9 cellular contexts compared by ENCODE assay signal in the genomic region with DNA sequence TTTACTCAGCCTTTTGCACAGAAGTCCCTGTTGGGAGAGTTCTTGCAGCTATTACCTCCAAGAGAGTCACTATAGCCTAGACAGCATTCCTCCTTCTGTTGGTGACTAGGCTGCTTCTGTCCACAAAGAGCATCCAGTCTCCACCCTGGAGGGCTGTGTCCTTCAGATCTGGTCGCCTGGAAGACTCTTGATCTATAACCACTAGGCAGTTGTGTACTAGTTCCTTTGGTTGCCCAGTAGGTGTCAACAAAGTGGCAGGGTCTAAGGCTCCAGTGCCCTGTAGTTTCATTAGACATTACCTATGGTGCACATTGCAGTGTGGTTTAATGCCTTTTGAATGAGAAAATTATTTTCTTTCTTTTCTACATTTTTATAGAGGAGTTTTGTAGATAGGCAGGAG. TPM values are rescaled to one million over a fixed set of nuclear protein-coding genes. Genes with fewer than 3 reads are reported as not detected.
DNase-seq lines count a peak whose midpoint lies in the region; ATAC-seq and TF ChIP-seq lines count a peak whose summit lies in the region.
"Had no signal": no experiment of that assay in that cellular context is flagged by ENCODE, and none has a peak within 500 bp of the region (broad histone marks: within the 10 kb centered on the region; RNA-seq: fewer than 3 reads in every experiment).

No MANE protein-coding gene starts in this region.

- H3K27me3 ChIP-seq in mammary epithelial cell (ENCODE audit: insufficient read depth, low read length), result no peaks in the 10 kb centered on the region
- no peaks in the 10 kb centered on the region for H3K27me3 ChIP-seq in CD4-positive, alpha-beta T cell (ENCODE audit: control insufficient read depth, insufficient read depth, low read length)

- H3K9me3 Mint-ChIP-seq in CD4-positive, alpha-beta T cell, result no peaks in the 10 kb centered on the region
- H3K9me3 Mint-ChIP-seq: naive B cell had no signal

- no peak overlapping the region for H3K9ac ChIP-seq in mammary epithelial cell (ENCODE audit: insufficient read depth, low read length)

- dilution Hi-C loops in mammary epithelial cell (cut with HindIII; ENCODE audit: low sequenced_read_pairs), result no loop called here

- H3K4me1 ChIP-seq in mammary epithelial cell (ENCODE audit: insufficient read depth, low read length), result peaks cover 12% of the 10 kb centered on the region
- H3K4me1 ChIP-seq in mucosa of descending colon (ENCODE audit: low read depth), result no peaks in the 10 kb centered on the region

- H3K4me3 Mint-ChIP-seq in CD4-positive, alpha-beta T cell, result no peak overlapping the region
- H3K4me3 Mint-ChIP-seq in T-helper 17 cell, result no peak overlapping the region
- H3K4me3 Mint-ChIP-seq: naive B cell had no signal

- in situ Hi-C loops in mammary epithelial cell (cut with MboI; ENCODE audit: low sequenced_read_pairs in 2 of 2), result loop anchor here in 1 of 2 donors (10.0 kb wide), 1 partner anchor 270 kb away; no protein-coding TSS in a partner anchor

- no peak overlapping the region for H3K27ac ChIP-seq in mammary epithelial cell (ENCODE audit: insufficient read depth, low read depth, low read length)
- no peak overlapping the region for H3K27ac ChIP-seq in CD4-positive, alpha-beta T cell (ENCODE audit: low read depth, low read length)

- BruUV-seq in mammary epithelial cell (replicated peaks; lab: Mats Ljungman, UMichigan), result no TSS peak

- no peaks in the 10 kb centered on the region for H3K4me1 Mint-ChIP-seq in CD4-positive, alpha-beta T cell (ENCODE audit: low read depth)
- peaks cover 2% of the 10 kb centered on the region for H3K4me1 Mint-ChIP-seq in T-helper 17 cell
- H3K4me1 Mint-ChIP-seq: naive B cell had no signal

- no peaks in the 10 kb centered on the region for H3K36me3 ChIP-seq in mammary epithelial cell (ENCODE audit: insufficient read depth, low read length)
- no peaks in the 10 kb centered on the region for H3K36me3 ChIP-seq in mucosa of descending colon (ENCODE audit: low read depth)

- H3K79me2 ChIP-seq in mammary epithelial cell (ENCODE audit: insufficient read depth, low read length), result no peaks in the 10 kb centered on the region

- H3K27ac Mint-ChIP-seq in CD4-positive, alpha-beta T cell, result no peak overlapping the region
- no peak overlapping the region for H3K27ac Mint-ChIP-seq in T-helper 17 cell
- H3K27ac Mint-ChIP-seq: naive B cell had no signal

- TF ChIP-seq CTCF in mammary epithelial cell (conservative IDR thresholded peaks at IDR 0.05 in 1 of 2, IDR thresholded peaks at IDR 0.05 in 1 of 2; ENCODE audit: extremely low read depth in 1 of 2, insufficient read depth in 1 of 2, low read depth in 1 of 2, low read length in 2 of 2) (peak; percentile 16 to 43), mucosa of descending colon (IDR thresholded peaks at IDR 0.05) (no peak)
- TF ChIP-seq CTCF in CD4-positive, alpha-beta T cell (IDR thresholded peaks at IDR 0.05), result no peak

- H4K20me1 ChIP-seq in mammary epithelial cell (ENCODE audit: insufficient read depth, low read length), result no peaks in the 10 kb centered on the region

- ATAC-seq in mucosa of descending colon, result peak; percentile 80
- no peak for ATAC-seq in HG02840 (IDR thresholded peaks at IDR 0.05; ENCODE audit: low FRiP score, unreplicated experiment)
- ATAC-seq in CD4-positive, alpha-beta T cell (ENCODE audit: poor library complexity), result no peak
- ATAC-seq in T-helper 17 cell, result no peak

- H3K9me3 ChIP-seq in mammary epithelial cell (replicated peaks; ENCODE audit: insufficient read depth, low read length) (no peaks in the 10 kb centered on the region), mucosa of descending colon (no peaks in the 10 kb centered on the region), T-helper 17 cell (ENCODE audit: control insufficient read depth, low read length, poor library complexity, severe bottlenecking) (no peaks in the 10 kb centered on the region)
- no peaks in the 10 kb centered on the region for H3K9me3 ChIP-seq in CD4-positive, alpha-beta T cell (ENCODE audit: control insufficient read depth, low read length)

- POLR2A ChIA-PET in CD4-positive, alpha-beta T cell (lab: Charles Lee), result no interaction called here

- intact Hi-C loops in mammary epithelial cell (cut with micrococcal nuclease) (loop anchor here (1.0 to 5.0 kb wide), 3 partner anchors 268 to 417 kb away; no protein-coding TSS in a partner anchor), mucosa of descending colon (cut with DNase I, micrococcal nuclease) (loop anchor here in 1 of 2 donors (10.0 kb wide), 1 partner anchor 270 kb away; no protein-coding TSS in a partner anchor)
- intact Hi-C loops in CD4-positive, alpha-beta T cell (cut with DNase I, micrococcal nuclease), result loop anchor here in 1 of 2 experiments (5.0 kb wide), 1 partner anchor 267 kb away; no protein-coding TSS in a partner anchor

- no peak overlapping the region for H3K4me2 ChIP-seq in mammary epithelial cell (ENCODE audit: insufficient read depth, low read depth, low read length)

- DNase-seq in EH (ENCODE audit: low read depth) (peak; percentile 6), LoVo (ENCODE audit: low spot score) (peak; percentile 44), mammary epithelial cell (no peak), mucosa of descending colon (no peak), T-helper 17 cell (no peak)
- DNase-seq in CD4-positive, alpha-beta T cell, result no peak
- DNase-seq: activated CD4-positive, alpha-beta T cell treated with anti-CD3 and anti-CD28 coated beads, Interleukin-2, amount 50 U/mL, for 1 hour; naive B cell had no signal

- no peak overlapping the region for H3K4me3 ChIP-seq in mammary epithelial cell (replicated peaks in 1 of 3; ENCODE audit: insufficient read depth in 1 of 3, low read depth in 2 of 3, low read length in 3 of 3)
- no peak overlapping the region for H3K4me3 ChIP-seq in mucosa of descending colon

- H2AFZ ChIP-seq in mammary epithelial cell (ENCODE audit: low read depth, low read length), result no peak overlapping the region

- WGBS in mammary epithelial cell (ENCODE audit: low coverage, missing lambda C conversion rate), result 14% methylated on average over 1 of the region's 1 CpG

- CTCF ChIA-PET in mammary epithelial cell (lab: Charles Lee; ENCODE audit: low non-redundant PET), result no interaction called here
- CTCF ChIA-PET in CD4-positive, alpha-beta T cell (lab: Charles Lee), result no interaction called here

- H3K27me3 Mint-ChIP-seq in CD4-positive, alpha-beta T cell, result no peaks in the 10 kb centered on the region
- peaks cover 13% of the 10 kb centered on the region for H3K27me3 Mint-ChIP-seq in T-helper 17 cell
- H3K27me3 Mint-ChIP-seq: naive B cell had no signal

- H3K36me3 Mint-ChIP-seq in CD4-positive, alpha-beta T cell (ENCODE audit: low read depth), result no peaks in the 10 kb centered on the region
- no peaks in the 10 kb centered on the region for H3K36me3 Mint-ChIP-seq in T-helper 17 cell (ENCODE audit: low read depth)
- H3K36me3 Mint-ChIP-seq: naive B cell had no signal

RNA-seq across cellular contexts. Expression of a gene that starts 11.3 kb away (rescaled TPM):
- 10 to 100 TPM; 19.7 to 28.0 TPM for total RNA-seq in mammary epithelial cell
- 40.3 TPM for polyA plus RNA-seq in mammary epithelial cell
- polyA minus RNA-seq in mammary epithelial cell, result 22.8 TPM
- total RNA-seq in mucosa of descending colon, result 10 to 100 TPM; 19.5 to 39.7 (median 20.0) TPM
- total RNA-seq in CD4-positive, alpha-beta T cell, result under 1 TPM in 1 of 2 experiments, not detected in 1; 0.41 TPM
- total RNA-seq in T-helper 17 cell, result not detected

RNA-seq across cellular contexts. Expression of a gene that starts 51.7 kb away (rescaled TPM):
- total RNA-seq in mammary epithelial cell (10 to 100 TPM in 1 of 2 donors, 1 to 10 TPM in 1; 7.5 to 18.4 TPM), mucosa of descending colon (10 to 100 TPM; 28.4 to 66.9 (median 38.3) TPM), T-helper 17 cell (1 to 10 TPM; 1.0 to 1.2 TPM)
- 62.4 TPM for polyA plus RNA-seq in mammary epithelial cell
- 45.4 TPM for polyA minus RNA-seq in mammary epithelial cell
- 1 to 10 TPM; 1.6 to 2.6 TPM for total RNA-seq in CD4-positive, alpha-beta T cell

Comparison
In these comparisons a context has a peak if more than half of its experiments do, and no peak if none do; other contexts are left out.
1. DNase-seq: peak in EH (single experiment) and LoVo (single experiment); none in mammary epithelial cell (single experiment), mucosa of descending colon (0 of 3), CD4-positive, alpha-beta T cell (0 of 10) and T-helper 17 cell (0 of 3).
2. CTCF ChIP-seq: peak in mammary epithelial cell (2 of 2); none in mucosa of descending colon (single experiment) and CD4-positive, alpha-beta T cell (single experiment).
3. RNA of a gene that starts 11.3 kb away (total RNA-seq): 19.7 to 28.0 TPM in mammary epithelial cell and 19.5 to 39.7 TPM in mucosa of descending colon; 0.41 TPM in CD4-positive, alpha-beta T cell and not detected in T-helper 17 cell; every median in the first group is over 10 times any median in the second.